ENCODE assay signal across 17 cellular contexts in genomic region chr4:37602454-37603069, GRCh38.
DNase-seq lines count a peak whose midpoint lies in the region; ATAC-seq and TF ChIP-seq lines count a peak whose summit lies in the region.
"Had no signal": no experiment of that assay in that cellular context is flagged by ENCODE, and none has a peak within 500 bp of the region (broad histone marks: within the 10 kb centered on the region; RNA-seq: fewer than 3 reads in every experiment).

No MANE protein-coding gene starts in this region.

- no peak for TF ChIP-seq CTCF in PC-3 (conservative IDR thresholded peaks at IDR 0.05; ENCODE audit: low read depth, low read length)
- TF ChIP-seq CTCF in hepatocyte (IDR thresholded peaks at IDR 0.05; ENCODE audit: poor library complexity) = no peak
- TF ChIP-seq CTCF in transverse colon (IDR thresholded peaks at IDR 0.05) = no peak

- H3K4me1 ChIP-seq in PC-3 (ENCODE audit: insufficient read depth, low read length) (peaks cover 16% of the 10 kb centered on the region), hepatocyte (ENCODE audit: insufficient read depth) (peaks cover 16% of the 10 kb centered on the region), transverse colon (peaks cover 0 to 19% (median 12%) of the 10 kb centered on the region in 4 donors)
- H3K4me1 ChIP-seq: SJCRH30 had no signal

- in situ Hi-C loops in transverse colon (cut with MboI; ENCODE audit: low pct_ligation_motif_present in 1 of 4, low pct_unique_long_range_greater_than_20kb in 1 of 4, low sequenced_read_pairs in 3 of 4) = loop anchor here (5.0 to 25.0 kb wide), 6 partner anchors 172 to 435 kb away; no protein-coding TSS in a partner anchor

- no peaks in the 10 kb centered on the region for H3K9me3 ChIP-seq in PC-3 (ENCODE audit: low read length)
- no peaks in the 10 kb centered on the region for H3K9me3 ChIP-seq in hepatocyte (ENCODE audit: low read depth)
- H3K9me3 ChIP-seq in transverse colon = no peaks in the 10 kb centered on the region
- H3K9me3 ChIP-seq: mucosa of descending colon, SJCRH30, upper lobe of left lung had no signal

- WGBS in hepatocyte (ENCODE audit: low lambda C conversion rate, missing lambda C conversion rate) = 76% methylated on average over 18 of the region's 18 CpGs
- whole genome bisulfite sequencing in transverse colon (ENCODE audit: low coverage in 1 of 2), 2 donors = 0 to 72% methylated on average over 1 to 18 of the region's 18 CpGs

- H3K27me3 Mint-ChIP-seq in activated CD8-positive, alpha-beta memory T cell treated with anti-CD3 and anti-CD28 coated beads, Interleukin-2, amount 10 ng/mL, durations not matched to agents 7 days and 5 days = no peaks in the 10 kb centered on the region
- H3K27me3 Mint-ChIP-seq in activated T-cell treated with anti-CD3 and anti-CD28 coated beads, Interleukin-2, amount 50 U/mL, for 4 hours (ENCODE audit: low read depth) = no peaks in the 10 kb centered on the region
- H3K27me3 Mint-ChIP-seq: CD4-positive, alpha-beta memory T cell had no signal

- no peak overlapping the region for H3K9ac ChIP-seq in PC-3 (ENCODE audit: low read length)

- intact Hi-C loops in PC-3 (cut with micrococcal nuclease) = loop anchor here (1.0 to 2.0 kb wide), 3 partner anchors 80 to 200 kb away; no protein-coding TSS in a partner anchor
- intact Hi-C loops in cardiac septum (cut with DNase I) = loop anchor here (2.0 to 10.0 kb wide), 3 partner anchors 85 to 422 kb away; partner anchors contain the start of gene RELL1
- intact Hi-C loops in transverse colon (cut with DNase I; ENCODE audit: low total_unique reads) = loop anchor here (10.0 kb wide), 2 partner anchors 192 to 432 kb away; no protein-coding TSS in a partner anchor

- no peaks in the 10 kb centered on the region for H4K20me1 ChIP-seq in PC-3 (ENCODE audit: low read length)
- H4K20me1 ChIP-seq in hepatocyte (ENCODE audit: insufficient read depth, poor library complexity, severe bottlenecking) = no peaks in the 10 kb centered on the region

- no peak overlapping the region for H3K4me3 Mint-ChIP-seq in activated CD8-positive, alpha-beta memory T cell treated with anti-CD3 and anti-CD28 coated beads, Interleukin-2, amount 10 ng/mL, durations not matched to agents 7 days and 5 days
- no peak overlapping the region for H3K4me3 Mint-ChIP-seq in activated T-cell treated with anti-CD3 and anti-CD28 coated beads, Interleukin-2, amount 50 U/mL, for 4 hours
- H3K4me3 Mint-ChIP-seq: natural killer cell; stimulated activated memory B cell treated with anti-CD40 and anti-IgM and Interleukin-4, amounts not matched to agents 10 μg/mL and 1 μg/mL and 100 μg/mL, for 72 hours had no signal

- H3K36me3 ChIP-seq in PC-3 (ENCODE audit: low read depth, low read length) = no peaks in the 10 kb centered on the region
- no peaks in the 10 kb centered on the region for H3K36me3 ChIP-seq in hepatocyte (replicated peaks; ENCODE audit: insufficient read depth, low read depth)
- H3K36me3 ChIP-seq in transverse colon = no peaks in the 10 kb centered on the region
- H3K36me3 ChIP-seq: SJCRH30, upper lobe of left lung had no signal

- H3K4me2 ChIP-seq in PC-3 (ENCODE audit: low read length) (0 out of 2 replicates have a peak overlapping the region, but pooled peaks have one; percentile 11), hepatocyte (no peak overlapping the region)

- no peak overlapping the region for H3K4me3 ChIP-seq in PC-3 (ENCODE audit: low read length)
- H3K4me3 ChIP-seq in hepatocyte = no peak overlapping the region
- no peak overlapping the region for H3K4me3 ChIP-seq in transverse colon
- H3K4me3 ChIP-seq: lung, mucosa of descending colon, SJCRH30, skin epidermis, upper lobe of left lung had no signal

- no peak for DNase-seq in activated CD8-positive, alpha-beta memory T cell treated with anti-CD3 and anti-CD28 coated beads, Interleukin-2, amount 10 ng/mL, durations not matched to agents 7 days and 5 days
- DNase-seq in activated CD8-positive, alpha-beta memory T cell treated with anti-CD3 and anti-CD28 coated beads, Interleukin-2, amount 50 U/mL, for 4 hours = no peak
- DNase-seq in PC-3 = no peak
- no peak for DNase-seq in hepatocyte (ENCODE audit: low spot score)
- DNase-seq in cardiac septum (ENCODE audit: low spot score) = no peak
- DNase-seq in activated T-cell treated with anti-CD3 and anti-CD28 coated beads, Interleukin-2, amount 50 U/mL, for 4 hours = no peak
- DNase-seq in transverse colon = no peak
- no peak for DNase-seq in T-helper 2 cell
- DNase-seq: DMS 273 treated with DMSO at 0.1 percent for 48 hours had no signal

- H3K79me2 ChIP-seq in PC-3 (ENCODE audit: low read length) (no peaks in the 10 kb centered on the region), hepatocyte (no peaks in the 10 kb centered on the region)

- no peaks in the 10 kb centered on the region for H3K9me3 Mint-ChIP-seq in activated CD8-positive, alpha-beta memory T cell treated with anti-CD3 and anti-CD28 coated beads, Interleukin-2, amount 10 ng/mL, durations not matched to agents 7 days and 5 days (ENCODE audit: low read depth)
- H3K9me3 Mint-ChIP-seq in activated T-cell treated with anti-CD3 and anti-CD28 coated beads, Interleukin-2, amount 50 U/mL, for 4 hours = no peaks in the 10 kb centered on the region
- H3K9me3 Mint-ChIP-seq: CD4-positive, alpha-beta memory T cell; natural killer cell; stimulated activated memory B cell treated with anti-CD40 and anti-IgM and Interleukin-4, amounts not matched to agents 10 μg/mL and 1 μg/mL and 100 μg/mL, for 72 hours had no signal

- TF ChIP-seq POLR2A in transverse colon (IDR thresholded peaks at IDR 0.05) = no peak

- H3K9me2 ChIP-seq in PC-3 (replicated peaks; ENCODE audit: low read length) = no peaks in the 10 kb centered on the region
- H3K9me2 ChIP-seq in hepatocyte (replicated peaks; ENCODE audit: insufficient read depth) = no peaks in the 10 kb centered on the region

- no peak overlapping the region for H3K27ac ChIP-seq in PC-3 (ENCODE audit: low read length)
- peak overlapping the region; percentile 74 for H3K27ac ChIP-seq in hepatocyte
- H3K27ac ChIP-seq in transverse colon = no peak overlapping the region
- H3K27ac ChIP-seq: SJCRH30, skin epidermis, upper lobe of left lung had no signal

- peaks cover 67% of the 10 kb centered on the region for H3K4me1 Mint-ChIP-seq in activated CD8-positive, alpha-beta memory T cell treated with anti-CD3 and anti-CD28 coated beads, Interleukin-2, amount 10 ng/mL, durations not matched to agents 7 days and 5 days
- peaks cover 4% of the 10 kb centered on the region for H3K4me1 Mint-ChIP-seq in activated T-cell treated with anti-CD3 and anti-CD28 coated beads, Interleukin-2, amount 50 U/mL, for 4 hours (ENCODE audit: low read depth)

- H3F3A ChIP-seq in PC-3 (ENCODE audit: low read length, unreplicated experiment) = no peaks in the 10 kb centered on the region

- H3K36me3 Mint-ChIP-seq in activated CD8-positive, alpha-beta memory T cell treated with anti-CD3 and anti-CD28 coated beads, Interleukin-2, amount 10 ng/mL, durations not matched to agents 7 days and 5 days = peaks cover 11% of the 10 kb centered on the region
- H3K36me3 Mint-ChIP-seq in activated T-cell treated with anti-CD3 and anti-CD28 coated beads, Interleukin-2, amount 50 U/mL, for 4 hours (ENCODE audit: insufficient read depth) = no peaks in the 10 kb centered on the region
- H3K36me3 Mint-ChIP-seq: CD4-positive, alpha-beta memory T cell; natural killer cell; stimulated activated memory B cell treated with anti-CD40 and anti-IgM and Interleukin-4, amounts not matched to agents 10 μg/mL and 1 μg/mL and 100 μg/mL, for 72 hours had no signal

- ATAC-seq in activated CD8-positive, alpha-beta memory T cell treated with anti-CD3 and anti-CD28 coated beads, Interleukin-2, amount 10 ng/mL, durations not matched to agents 7 days and 5 days = no peak
- no peak for ATAC-seq in PC-3
- no peak for ATAC-seq in activated T-cell treated with anti-CD3 and anti-CD28 coated beads, Interleukin-2, amount 50 U/mL, for 4 hours

- H3K27ac Mint-ChIP-seq in activated CD8-positive, alpha-beta memory T cell treated with anti-CD3 and anti-CD28 coated beads, Interleukin-2, amount 10 ng/mL, durations not matched to agents 7 days and 5 days = peak overlapping the region; percentile 6
- H3K27ac Mint-ChIP-seq: natural killer cell; stimulated activated memory B cell treated with anti-CD40 and anti-IgM and Interleukin-4, amounts not matched to agents 10 μg/mL and 1 μg/mL and 100 μg/mL, for 72 hours had no signal

- TF ChIP-seq EP300 in transverse colon (IDR thresholded peaks at IDR 0.05; ENCODE audit: low read depth) = no peak

- H3K27me3 ChIP-seq in PC-3 (ENCODE audit: low read length) (no peaks in the 10 kb centered on the region), hepatocyte (no peaks in the 10 kb centered on the region), transverse colon (no peaks in the 10 kb centered on the region)
- H3K27me3 ChIP-seq: SJCRH30, upper lobe of left lung had no signal

- peak overlapping the region; percentile 38; the same call in 1 of the 2 replicates for H2AFZ ChIP-seq in PC-3 (ENCODE audit: low read length)
- H2AFZ ChIP-seq in hepatocyte = no peak overlapping the region

- CTCF ChIA-PET in activated CD8-positive, alpha-beta memory T cell treated with anti-CD3 and anti-CD28 coated beads, Interleukin-2, amount 10 ng/mL, durations not matched to agents 7 days and 5 days (lab: Charles Lee) = interaction anchor here (0.7 to 4.0 kb wide), 34 partner anchors 9 to 376 kb away, joined by 3 to 28 read pairs (median 5); partner anchors contain the start of genes PGM2 and RELL1
- CTCF ChIA-PET in PC-3 (lab: Charles Lee) = interaction anchor here (1.0 to 2.9 kb wide), 2 partner anchors 168 to 200 kb away, joined by 3 to 17 read pairs; no protein-coding TSS in a partner anchor

- POLR2A ChIA-PET in PC-3 (lab: Charles Lee; ENCODE audit: unreplicated experiment) = no interaction called here

- BruUV-seq in PC-3 (replicated peaks; lab: Mats Ljungman, UMichigan) = no TSS peak
